Comparison of ENCODE assay signal across 25 cellular contexts in genomic region chr13:73076013-73076412, GRCh38. TPM values are rescaled to one million over a fixed set of nuclear protein-coding genes. Genes with fewer than 3 reads are reported as not detected.
A peak's percentile ranks its signal among the peaks of the same experiment; 100 is the strongest.
DNase-seq lines count a peak whose midpoint lies in the region; ATAC-seq, FAIRE-seq and TF ChIP-seq lines count a peak whose summit lies in the region.
"Had no signal": no experiment of that assay in that cellular context is flagged by ENCODE, and none has a peak within 500 bp of the region (broad histone marks: within the 10 kb centered on the region; RNA-seq: fewer than 3 reads in every experiment).

No MANE protein-coding gene starts in this region.

- H3K9ac ChIP-seq in HUES64 (ENCODE audit: low read depth, low read length) (no peak overlapping the region; the same call in 1 of the 2 replicates), H1 (replicated peaks in 1 of 4; ENCODE audit: extremely low read depth in 1 of 4, low read depth in 3 of 4, low read length in 3 of 4) (no peak overlapping the region), MM.1S (ENCODE audit: low read length) (no peak overlapping the region)
- H3K9ac ChIP-seq: BLaER1 treated with 17β-estradiol and CSF1 and Interleukin-3, amounts not matched to agents 10 nM and 100 nM had no signal

- H3K23ac ChIP-seq in H1 (ENCODE audit: insufficient read length) = no peak overlapping the region

- no peak overlapping the region for H2AK5ac ChIP-seq in H1 (ENCODE audit: low read depth, low read length)

- no peak for FAIRE-seq in H1 (lab: Jason Lieb, UNC)
- FAIRE-seq: endometrium, frontal cortex, GM12892 had no signal

- H2AFZ ChIP-seq in H1 (ENCODE audit: low read length) (no peak overlapping the region), MM.1S (ENCODE audit: low read length) (no peak overlapping the region)

- H4K20me1 ChIP-seq in H1 (replicated peaks in 1 of 2; ENCODE audit: control insufficient read depth in 1 of 2, insufficient read depth in 2 of 2, low read length in 2 of 2) (no peaks in the 10 kb centered on the region), MM.1S (ENCODE audit: insufficient read depth, low read length) (no peaks in the 10 kb centered on the region)
- H4K20me1 ChIP-seq: BLaER1 treated with 17β-estradiol and CSF1 and Interleukin-3, amounts not matched to agents 10 nM and 100 nM had no signal

- H2BK12ac ChIP-seq in H1 (ENCODE audit: low read depth, low read length) = peak overlapping the region; percentile 88

- H3K4me3 ChIP-seq in HUES64 (ENCODE audit: low read length) = peak overlapping the region; percentile 33
- peak overlapping the region; percentile 14 to 54 (median 38); a peak in 6 of 8 replicates for H3K4me3 ChIP-seq in H1 (ENCODE audit: extremely low read depth in 1 of 4, insufficient read depth in 2 of 4, low read depth in 3 of 4, low read length in 4 of 4)
- no peak overlapping the region for H3K4me3 ChIP-seq in mesodermal cell (ENCODE audit: extremely low read depth, insufficient read depth, low read length, poor library complexity, severe bottlenecking)
- no peak overlapping the region for H3K4me3 ChIP-seq in thyroid gland (replicated peaks in 1 of 3)
- H3K4me3 ChIP-seq in MM.1S (ENCODE audit: low read length) = no peak overlapping the region
- H3K4me3 ChIP-seq: BLaER1 treated with 17β-estradiol and CSF1 and Interleukin-3, amounts not matched to agents 10 nM and 100 nM; SK-N-MC; upper lobe of left lung had no signal

- H3K27ac ChIP-seq in HUES64 (ENCODE audit: low read depth, low read length) (no peak overlapping the region), H1 (ENCODE audit: low read depth, low read length) (no peak overlapping the region), mesodermal cell (ENCODE audit: low read depth, low read length, severe bottlenecking) (peak overlapping the region; percentile 63), thyroid gland (peak overlapping the region in 2 of 3 donors; percentile 47 to 78), MM.1S (ENCODE audit: low read length) (no peak overlapping the region)
- H3K27ac ChIP-seq: BLaER1 treated with 17β-estradiol and CSF1 and Interleukin-3, amounts not matched to agents 10 nM and 100 nM; SK-N-MC had no signal

- H3K9me2 ChIP-seq in MM.1S (replicated peaks; ENCODE audit: insufficient read depth, low read length) = no peaks in the 10 kb centered on the region

- H3K27me3 ChIP-seq in HUES64 (ENCODE audit: insufficient read depth, low read length) = peaks cover 13% of the 10 kb centered on the region; the same call in 1 of the 2 replicates
- peaks cover 0 to 2% (median 0%) of the 10 kb centered on the region in 4 experiments; a peak in 3 of 7 replicates for H3K27me3 ChIP-seq in H1 (replicated peaks in 1 of 4; ENCODE audit: control insufficient read depth in 3 of 4, extremely low read depth in 1 of 4, insufficient read depth in 3 of 4, low read length in 3 of 4)
- H3K27me3 ChIP-seq in thyroid gland = no peaks in the 10 kb centered on the region
- H3K27me3 ChIP-seq in MM.1S (replicated peaks; ENCODE audit: insufficient read depth, low read length) = no peaks in the 10 kb centered on the region
- H3K27me3 ChIP-seq: BLaER1 treated with 17β-estradiol and CSF1 and Interleukin-3, amounts not matched to agents 10 nM and 100 nM; upper lobe of left lung had no signal

- POLR2A ChIA-PET in H1 (lab: Charles Lee; ENCODE audit: partially characterized antibody) = interaction anchor here (0.9 to 2.0 kb wide), 4 partner anchors 10 to 19 kb away, joined by 4 to 7 read pairs (median 6); partner anchors contain the start of gene KLF5

- H3K79me1 ChIP-seq in H1 (ENCODE audit: low read depth, low read length) = no peaks in the 10 kb centered on the region

- TF ChIP-seq RAD21 in H1 (IDR thresholded peaks at IDR 0.05 in 1 of 2, conservative IDR thresholded peaks at IDR 0.05 in 1 of 2; ENCODE audit: low read depth in 2 of 2, low read length in 2 of 2) = no peak

- WGBS in HUES64 = 56% methylated on average over 2 of the region's 2 CpGs
- WGBS in H1 (ENCODE audit: extremely low coverage in 1 of 2, insufficient coverage in 1 of 2, insufficient read length in 1 of 2, insufficient replicate concordance in 2 of 2, low coverage in 1 of 2, low lambda C conversion rate in 2 of 2, missing lambda C conversion rate in 1 of 2), 2 experiments = 27% methylated on average over 2 of the region's 2 CpGs; no CpG with 5 or more reads in 1 of the 2 experiments
- WGBS in mesodermal cell (ENCODE audit: insufficient coverage in 2 of 2), 2 experiments = 92 to 100% methylated on average over 2 of the region's 2 CpGs
- WGBS in thyroid gland, 2 donors = 47 to 48% methylated on average over 2 of the region's 2 CpGs

- CTCF ChIA-PET in H1 (lab: Charles Lee; ENCODE audit: partially characterized antibody) = interaction anchor here (0.6 kb wide), 1 partner anchor 256 kb away, joined by 3 read pairs; no protein-coding TSS in a partner anchor

- H2BK20ac ChIP-seq in H1 (ENCODE audit: low read length) = peak overlapping the region; percentile 73; the same call in 1 of the 2 replicates

- TF ChIP-seq POLR2A in H1 (IDR thresholded peaks at IDR 0.05; ENCODE audit: control extremely low read depth in 1 of 2, low read depth in 2 of 2, low read length in 2 of 2) = no peak
- no peak for TF ChIP-seq POLR2A in thyroid gland (IDR thresholded peaks at IDR 0.05)

- H3K23me2 ChIP-seq in H1 (ENCODE audit: low read depth, low read length) = 0 out of 2 replicates have a peak, but pooled peaks cover 2% of the 10 kb centered on the region

- no peaks in the 10 kb centered on the region; the same call in 1 of the 2 replicates for H3K36me3 ChIP-seq in HUES64 (ENCODE audit: insufficient read depth, low read length)
- no peaks in the 10 kb centered on the region for H3K36me3 ChIP-seq in H1 (ENCODE audit: control insufficient read depth in 2 of 4, insufficient read depth in 4 of 4, low read length in 3 of 4)
- H3K36me3 ChIP-seq in mesodermal cell (ENCODE audit: control insufficient read depth, insufficient read depth, low read length) = peaks cover 11% of the 10 kb centered on the region
- H3K36me3 ChIP-seq in thyroid gland = no peaks in the 10 kb centered on the region
- H3K36me3 ChIP-seq in MM.1S (replicated peaks; ENCODE audit: insufficient read depth, low read length) = no peaks in the 10 kb centered on the region
- H3K36me3 ChIP-seq: BLaER1 treated with 17β-estradiol and CSF1 and Interleukin-3, amounts not matched to agents 10 nM and 100 nM had no signal

- ATAC-seq in GM21737 (IDR thresholded peaks at IDR 0.05; ENCODE audit: unreplicated experiment) = no peak

- H3K4me1 ChIP-seq in HUES64 (ENCODE audit: insufficient read depth, low read length) (peaks cover 48% of the 10 kb centered on the region), H1 (replicated peaks in 1 of 4; ENCODE audit: control insufficient read depth in 3 of 4, insufficient read depth in 4 of 4, low read length in 3 of 4) (peaks cover 0 to 2% (median under 1%) of the 10 kb centered on the region in 4 experiments; a peak in 5 of 7 replicates), mesodermal cell (ENCODE audit: control insufficient read depth, insufficient read depth, low read length, poor library complexity, severe bottlenecking) (peaks cover 14% of the 10 kb centered on the region), thyroid gland (peaks cover 38 to 39% of the 10 kb centered on the region in 2 donors), MM.1S (ENCODE audit: low read length) (peaks cover 5% of the 10 kb centered on the region; the same call in 1 of the 2 replicates)

- H2BK15ac ChIP-seq in H1 (ENCODE audit: low read length) = no peak overlapping the region

- H2BK5ac ChIP-seq in H1 (ENCODE audit: low read depth, low read length) = no peak overlapping the region; the same call in 1 of the 2 replicates

- TF ChIP-seq CTCF in H1 (IDR thresholded peaks at IDR 0.05; ENCODE audit: control extremely low read depth in 1 of 3, insufficient read depth in 1 of 3, low read depth in 1 of 3, low read length in 3 of 3) (no peak), thyroid gland (IDR thresholded peaks at IDR 0.05) (no peak), MM.1S (IDR thresholded peaks at IDR 0.05; ENCODE audit: low read length) (no peak)

- H4K8ac ChIP-seq in H1 (ENCODE audit: extremely low read depth, insufficient read depth, low read length) = no peak overlapping the region

- DNase-seq in H1 (ENCODE audit: low read depth in 1 of 2, low spot score in 2 of 2) (no peak), thyroid gland (no peak), MM.1S (no peak), Ammon's horn (ENCODE audit: low spot score) (no peak)
- DNase-seq: activated CD4-positive, alpha-beta memory T cell treated with anti-CD3 and anti-CD28 coated beads for 36 hours; activated naive CD4-positive, alpha-beta T cell treated with Interleukin-2 at 50 U/mL for 16 hours; dermis blood vessel endothelial cell; immature natural killer cell; KG1; left colon; NCI-H1105; NCI-H187; NCI-H2171 treated with DMSO at 0.1 percent for 48 hours; posterior cingulate gyrus; stimulated activated CD4-positive, alpha-beta T cell treated with anti-CD3 and anti-CD28 coated beads, Interleukin-4, amount 100 ng/mL, for 24 hours had no signal

- H3F3A ChIP-seq in MM.1S (ENCODE audit: insufficient read depth, low read length) = no peaks in the 10 kb centered on the region

- no peak overlapping the region for H3K4ac ChIP-seq in H1 (replicated peaks; ENCODE audit: insufficient read length, low read depth, low read length)

- H3K9me3 ChIP-seq in HUES64 (ENCODE audit: insufficient read depth, low read depth, low read length) = no peaks in the 10 kb centered on the region
- H3K9me3 ChIP-seq in H1 (ENCODE audit: insufficient read depth in 2 of 2, low read depth in 1 of 2, low read length in 1 of 2) = no peaks in the 10 kb centered on the region
- H3K9me3 ChIP-seq in mesodermal cell (ENCODE audit: control insufficient read depth, low read length) = no peaks in the 10 kb centered on the region
- H3K9me3 ChIP-seq in thyroid gland = no peaks in the 10 kb centered on the region
- no peaks in the 10 kb centered on the region for H3K9me3 ChIP-seq in MM.1S (replicated peaks; ENCODE audit: insufficient read depth, low read length)
- H3K9me3 ChIP-seq: BLaER1 treated with 17β-estradiol and CSF1 and Interleukin-3, amounts not matched to agents 10 nM and 100 nM; upper lobe of left lung had no signal

- peak overlapping the region; percentile 56 to 67; a peak in 3 of 4 replicates for H3K4me2 ChIP-seq in H1 (ENCODE audit: insufficient read depth in 1 of 2, low read depth in 2 of 2, low read length in 2 of 2)
- no peak overlapping the region for H3K4me2 ChIP-seq in MM.1S (ENCODE audit: low read depth, low read length)
- H3K4me2 ChIP-seq: BLaER1 treated with 17β-estradiol and CSF1 and Interleukin-3, amounts not matched to agents 10 nM and 100 nM had no signal

- H3K79me2 ChIP-seq in H1 (ENCODE audit: control insufficient read depth in 1 of 2, insufficient read depth in 2 of 2, low read length in 2 of 2) (no peaks in the 10 kb centered on the region), MM.1S (ENCODE audit: low read length) (no peaks in the 10 kb centered on the region)

- no peak overlapping the region for H4K91ac ChIP-seq in H1 (replicated peaks; ENCODE audit: insufficient read length, low read length)

- no peak overlapping the region for H3K14ac ChIP-seq in H1 (ENCODE audit: insufficient read length)

- no peak overlapping the region for H2BK120ac ChIP-seq in H1 (replicated peaks; ENCODE audit: low read depth, low read length)

- no peak overlapping the region for H3K56ac ChIP-seq in H1 (replicated peaks; ENCODE audit: insufficient read length, low read depth, low read length)

- intact Hi-C loops in thyroid gland (cut with DNase I) = no loop called here

- H3K18ac ChIP-seq in H1 (ENCODE audit: extremely low read depth, low read length) = no peak overlapping the region

- H4K5ac ChIP-seq in H1 (ENCODE audit: insufficient read length, low read depth, low read length) = no peak overlapping the region

- no peak for TF ChIP-seq EP300 in H1 (IDR thresholded peaks at IDR 0.05; ENCODE audit: borderline replicate concordance in 1 of 2, low read depth in 2 of 2, low read length in 2 of 2)

RNA-seq across cellular contexts. Expression of gene KLF5, which starts 17.2 kb away (rescaled TPM):
- 2.2 TPM for polyA plus RNA-seq in HUES64 (2013, experiment 1 of 2)
- polyA plus RNA-seq in HUES64 (2013, experiment 2 of 2) = 2.5 TPM
- 1.7 and 2.3 TPM in 2 replicates for total RNA-seq in H1 (2021; fragmentation: NEBNext Ultra II Directional; extraction: Animal tissue kit (Norgen Biotek cat#: 25700))
- 1.2 and 1.9 TPM in 2 replicates for polyA plus RNA-seq in H1 (2011; rRNA removed)
- 1.1 TPM for polyA plus RNA-seq in H1 (2011; cell fraction: cytosol; rRNA removed)
- polyA plus RNA-seq in H1 (2011; cell fraction: nucleus; rRNA removed) = 3.3 TPM
- 0.88 to 1.6 TPM (median 1.3 TPM) in 4 replicates for polyA plus RNA-seq in H1 (2012, experiment 1 of 2)
- 0.14 TPM for polyA plus RNA-seq in H1 (2012, experiment 2 of 2)
- polyA plus RNA-seq in H1 (2013, experiment 1 of 2) = 3.7 TPM
- polyA plus RNA-seq in H1 (2013, experiment 2 of 2) = 4.1 TPM
- 4.2 and 7.5 TPM in 2 replicates for polyA minus RNA-seq in H1 (2011; rRNA and poly(A)+ RNA removed)
- 3.3 TPM for polyA minus RNA-seq in H1 (2011; cell fraction: cytosol; rRNA and poly(A)+ RNA removed)
- polyA minus RNA-seq in H1 (2011; cell fraction: nucleus; rRNA and poly(A)+ RNA removed) = 11.2 TPM
- polyA plus RNA-seq in mesodermal cell (2013, experiment 1 of 2) = 7.0 TPM
- polyA plus RNA-seq in mesodermal cell (2013, experiment 2 of 2) = 8.5 TPM
- 10 to 100 TPM; 15.6 to 37.2 (median 23.6) TPM for total RNA-seq in thyroid gland
- total RNA-seq: G401 had no signal

Comparison
In these comparisons a context has a peak if more than half of its experiments do, and no peak if none do; other contexts are left out.
1. H3K27ac ChIP-seq: peak in mesodermal cell (single experiment) and thyroid gland (2 of 3); none in HUES64 (single experiment), H1 (single experiment) and MM.1S (single experiment).
2. H3K4me3 ChIP-seq: peak in HUES64 (single experiment) and H1 (4 of 4); none in mesodermal cell (single experiment), thyroid gland (0 of 3) and MM.1S (single experiment).